8 cellular contexts compared by ENCODE assay signal in genomic region chr17:51259574-51260236, GRCh38. TPM values are rescaled to one million over a fixed set of nuclear protein-coding genes. Genes with fewer than 3 reads are reported as not detected.
DNase-seq lines count a peak whose midpoint lies in the region; ATAC-seq, FAIRE-seq and TF ChIP-seq lines count a peak whose summit lies in the region.

Gene MBTD1 (minus strand): TSS chr17:51260049. CDS start chr17:51225161, 34,888 bp downstream.

- peak within 1 kb of the TSS; percentile 91 to 94 for H3K9ac ChIP-seq in kidney (ENCODE audit: low read length in 2 of 2)

- peak within 1 kb of the TSS; percentile 84 to 99 for H3K4me3 ChIP-seq in kidney (ENCODE audit: low read length in 2 of 2)

- TF ChIP-seq CTCF in kidney (IDR thresholded peaks at IDR 0.05; ENCODE audit: borderline replicate concordance, extremely low read depth, insufficient read depth) = no peak

- H3K4me1 ChIP-seq in kidney (ENCODE audit: control insufficient read depth in 1 of 2, insufficient read depth in 1 of 2, low read depth in 1 of 2, low read length in 2 of 2) = peaks cover 16 to 36% of the 10 kb centered on the region in 2 donors

- DNase-seq in AG08396 (ENCODE audit: low spot score) = peak; percentile 96
- DNase-seq in NCI-H460 (ENCODE audit: extremely low read depth, low read depth) = peak; percentile 93
- peak; percentile 90 for DNase-seq in activated CD4-positive, alpha-beta T cell treated with anti-CD3 and anti-CD28 coated beads for 1 hour
- peak; percentile 93 for DNase-seq in cerebellum (ENCODE audit: low spot score)
- peak; percentile 98 for DNase-seq in kidney
- DNase-seq in stimulated activated CD4-positive, alpha-beta T cell treated with anti-CD3 and anti-CD28 coated beads, Interleukin-15, amount 100 ng/mL, for 1 hour (ENCODE audit: low read depth in 1 of 2, low spot score in 1 of 2) = peak; percentile 84 to 88

- H3K27ac ChIP-seq in kidney (ENCODE audit: low read depth in 2 of 2, low read length in 2 of 2) = peak within 1 kb of the TSS; percentile 100

- FAIRE-seq in kidney (lab: Jason Lieb, UNC) = no peak

- H3K36me3 ChIP-seq in kidney (ENCODE audit: control insufficient read depth in 1 of 2, insufficient read depth in 2 of 2, low read length in 2 of 2) = peaks cover under 1 to 2% of the 10 kb centered on the region in 2 donors

- no peaks in the 10 kb centered on the region for H3K9me3 ChIP-seq in kidney (ENCODE audit: control insufficient read depth in 1 of 2, low read length in 2 of 2)

- intact Hi-C loops in kidney (cut with DNase I) = no loop called here

- ATAC-seq in GM19025 (IDR thresholded peaks at IDR 0.05; ENCODE audit: low read depth, unreplicated experiment) = peak; percentile 68
- ATAC-seq in HG03342 (IDR thresholded peaks at IDR 0.05; ENCODE audit: unreplicated experiment) = peak; percentile 79

RNA-seq across cellular contexts. Expression of gene MBTD1, which starts in this region (rescaled TPM):
- 11.5 and 12.7 TPM in 2 replicates for total RNA-seq in NCI-H460 (2014; rRNA removed; shearing (Covaris generic))
- 8.8 and 16.9 TPM in 2 replicates for polyA plus RNA-seq in NCI-H460 (2014; cell fraction: nucleus; rRNA removed)
- total RNA-seq in cerebellum = 60.2 TPM
- 14.9 TPM for total RNA-seq in kidney
- 4.8 TPM for polyA plus RNA-seq in kidney (ENCODE audit: insufficient read depth, low read depth, low replicate concordance)

Comparison
In these comparisons a context has a peak if more than half of its experiments do, and no peak if none do; other contexts are left out.
1. Peak in every context shown above with its lines: DNase-seq, ATAC-seq, H3K4me3 ChIP-seq and H3K27ac ChIP-seq.